2 cellular contexts compared by ENCODE assay signal in genomic region chr14:60166144-60166543, GRCh38.
TF ChIP-seq lines count a peak whose summit lies in the region.

No MANE protein-coding gene starts in this region.

TF ChIP-seq in GM12878, 131 proteins besides CTCF, POLR2A, EP300 and RAD21 (continued from another document):
- TF ChIP-seq E2F4 (IDR thresholded peaks at IDR 0.05; ENCODE audit: low read depth, low read length) (no peak), POLR2AphosphoS5 (IDR thresholded peaks at IDR 0.05; ENCODE audit: low read length) (no peak), SP1 (IDR thresholded peaks at IDR 0.05; ENCODE audit: low read depth, low read length) (no peak), FOXK2 (IDR thresholded peaks at IDR 0.05) (no peak), MXI1 (IDR thresholded peaks at IDR 0.05; ENCODE audit: low read depth, low read length) (no peak), MYB (IDR thresholded peaks at IDR 0.05; ENCODE audit: borderline replicate concordance, low read depth, low read length) (no peak), SIN3A (IDR thresholded peaks at IDR 0.05; ENCODE audit: low read depth, low read length) (no peak), SREBF2 (IDR thresholded peaks at IDR 0.05; ENCODE audit: low read length) (no peak), BCLAF1 (IDR thresholded peaks at IDR 0.05) (no peak), HDAC2 (IDR thresholded peaks at IDR 0.05) (no peak), KAT2A (conservative IDR thresholded peaks at IDR 0.05; ENCODE audit: control insufficient read depth, low read depth, low read length) (no peak)

TF ChIP-seq in neural cell, 6 proteins besides CTCF, POLR2A, EP300 and RAD21:
- TF ChIP-seq REST (IDR thresholded peaks at IDR 0.05; ENCODE audit: borderline replicate concordance) (no peak), SMC3 (conservative IDR thresholded peaks at IDR 0.05; ENCODE audit: poor library complexity) (no peak), EZH2 (IDR thresholded peaks at IDR 0.05; ENCODE audit: borderline replicate concordance, insufficient read depth, low read length, poor library complexity, severe bottlenecking) (no peak), TAF1 (IDR thresholded peaks at IDR 0.05; ENCODE audit: low read depth) (no peak)
